10 cellular contexts compared by ENCODE assay signal in genomic region chr22:28911777-28912669, GRCh38. TPM values are rescaled to one million over a fixed set of nuclear protein-coding genes. Genes with fewer than 3 reads are reported as not detected.
DNase-seq lines count a peak whose midpoint lies in the region; ATAC-seq and TF ChIP-seq lines count a peak whose summit lies in the region.
"Had no signal": no experiment of that assay in that cellular context is flagged by ENCODE, and none has a peak within 500 bp of the region (broad histone marks: within the 10 kb centered on the region; RNA-seq: fewer than 3 reads in every experiment).

No MANE protein-coding gene starts in this region.

- H3K4me1 ChIP-seq in liver (ENCODE audit: control insufficient read depth in 4 of 4, insufficient read depth in 4 of 4, low read length in 3 of 4), result peaks cover 6 to 35% (median 21%) of the 10 kb centered on the region in 4 donors
- no peaks in the 10 kb centered on the region for H3K4me1 ChIP-seq in naive thymus-derived CD4-positive, alpha-beta T cell (ENCODE audit: control insufficient read depth in 2 of 2, insufficient read depth in 2 of 2, low read length in 2 of 2)

- intact Hi-C loops in naive thymus-derived CD4-positive, alpha-beta T cell (cut with micrococcal nuclease), result no loop called here

- no peak overlapping the region for H3K9ac ChIP-seq in liver (ENCODE audit: low read depth in 1 of 2, low read length in 2 of 2)

- H3K4me1 Mint-ChIP-seq in naive thymus-derived CD4-positive, alpha-beta T cell, result peaks cover 0 to 21% (median 4%) of the 10 kb centered on the region in 7 donors

- H3K9me3 ChIP-seq in liver (ENCODE audit: control insufficient read depth in 4 of 4, low read length in 3 of 4), result no peaks in the 10 kb centered on the region
- no peaks in the 10 kb centered on the region for H3K9me3 ChIP-seq in naive thymus-derived CD4-positive, alpha-beta T cell (ENCODE audit: control insufficient read depth in 2 of 3, low read length in 3 of 3)

- peaks cover 5 to 69% (median 8%) of the 10 kb centered on the region in 5 donors for H3K27me3 Mint-ChIP-seq in naive thymus-derived CD4-positive, alpha-beta T cell

- whole genome bisulfite sequencing in liver, result 43% methylated on average over 10 of the region's 10 CpGs

- peak overlapping the region; percentile 12 to 31 for H3K27ac ChIP-seq in liver (ENCODE audit: low read depth in 1 of 2, low read length in 2 of 2)
- no peak overlapping the region for H3K27ac ChIP-seq in naive thymus-derived CD4-positive, alpha-beta T cell (ENCODE audit: low read depth, low read length)
- H3K27ac ChIP-seq: RWPE1 had no signal

- H3K27ac Mint-ChIP-seq in naive thymus-derived CD4-positive, alpha-beta T cell, result no peak overlapping the region

- DNase-seq in HEK293T (ENCODE audit: extremely low spot score) (no peak), cardiac fibroblast (ENCODE audit: low read depth in 2 of 2) (peak; percentile 32 to 62), superior temporal gyrus (ENCODE audit: extremely low spot score) (peak; percentile 52), DMS153 (lab: John Stamatoyannopoulos, UW) (no peak), HK-2 (ENCODE audit: unreplicated experiment) (no peak), Kasumi-1 (lab: John Stamatoyannopoulos, UW) (no peak)
- DNase-seq in naive thymus-derived CD4-positive, alpha-beta T cell, result no peak
- DNase-seq: H7 had no signal

- H3K4me3 Mint-ChIP-seq in naive thymus-derived CD4-positive, alpha-beta T cell, result no peak overlapping the region

- H3K36me3 Mint-ChIP-seq in naive thymus-derived CD4-positive, alpha-beta T cell, result peaks cover 0 to 5% (median 3%) of the 10 kb centered on the region in 5 donors

- no peaks in the 10 kb centered on the region for H3K27me3 ChIP-seq in liver (ENCODE audit: control insufficient read depth in 4 of 4, insufficient read depth in 4 of 4, low read length in 3 of 4)
- no peaks in the 10 kb centered on the region for H3K27me3 ChIP-seq in naive thymus-derived CD4-positive, alpha-beta T cell (ENCODE audit: control insufficient read depth in 2 of 2, insufficient read depth in 2 of 2, low read length in 2 of 2)

- no peaks in the 10 kb centered on the region for H3K36me3 ChIP-seq in liver (ENCODE audit: control insufficient read depth in 4 of 4, insufficient read depth in 3 of 4, low read depth in 1 of 4, low read length in 3 of 4)
- H3K36me3 ChIP-seq in naive thymus-derived CD4-positive, alpha-beta T cell (ENCODE audit: control insufficient read depth in 2 of 3, insufficient read depth in 3 of 3, low read length in 3 of 3), result no peaks in the 10 kb centered on the region

- H3K9me3 Mint-ChIP-seq in naive thymus-derived CD4-positive, alpha-beta T cell, result no peaks in the 10 kb centered on the region

- no peak for ATAC-seq in naive thymus-derived CD4-positive, alpha-beta T cell

- POLR2A ChIA-PET in HEK293T (lab: Yijun Ruan, JAX), result interaction anchor here (0.8 kb wide), 1 partner anchor 9 kb away, joined by 3 read pairs; no protein-coding TSS in a partner anchor
- POLR2A ChIA-PET in naive thymus-derived CD4-positive, alpha-beta T cell (lab: Charles Lee), result no interaction called here

- TF ChIP-seq CTCF in cardiac fibroblast (IDR thresholded peaks at IDR 0.05; ENCODE audit: low read depth, low read length) (no peak), liver (IDR thresholded peaks at IDR 0.05; ENCODE audit: low read depth, low read length, missing input control) (no peak)

- H3K4me3 ChIP-seq in cardiac fibroblast (replicated peaks in 1 of 2; ENCODE audit: low read depth in 2 of 2, low read length in 2 of 2), result no peak overlapping the region
- no peak overlapping the region for H3K4me3 ChIP-seq in liver (ENCODE audit: low read depth in 1 of 3, low read length in 3 of 3)
- no peak overlapping the region for H3K4me3 ChIP-seq in naive thymus-derived CD4-positive, alpha-beta T cell (ENCODE audit: low read length)

- CTCF ChIA-PET in HEK293T (lab: Yijun Ruan, JAX), result interaction anchor here (1.2 kb wide), 1 partner anchor 242 kb away, joined by 5 read pairs; no protein-coding TSS in a partner anchor
- CTCF ChIA-PET in naive thymus-derived CD4-positive, alpha-beta T cell (lab: Charles Lee), result no interaction called here

- peak; percentile 37 to 46 for TF ChIP-seq RAD21 in liver (IDR thresholded peaks at IDR 0.05)

TF ChIP-seq in HEK293T, 16 proteins besides CTCF, POLR2A, EP300 and RAD21:
- TF ChIP-seq PKNOX1 (IDR thresholded peaks at IDR 0.05) (peak; percentile 50; the same call in 1 of the 2 replicates), CTBP1 (IDR thresholded peaks at IDR 0.05; ENCODE audit: borderline replicate concordance) (no peak), BHLHE40 (IDR thresholded peaks at IDR 0.05; ENCODE audit: borderline replicate concordance) (no peak)

TF ChIP-seq in liver, 16 proteins besides CTCF, POLR2A, EP300 and RAD21:
- TF ChIP-seq, protein P1, sequence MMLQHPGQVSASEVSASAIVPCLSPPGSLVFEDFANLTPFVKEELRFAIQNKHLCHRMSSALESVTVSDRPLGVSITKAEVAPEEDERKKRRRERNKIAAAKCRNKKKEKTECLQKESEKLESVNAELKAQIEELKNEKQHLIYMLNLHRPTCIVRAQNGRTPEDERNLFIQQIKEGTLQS (IDR thresholded peaks at IDR 0.05), result peak; percentile 28
- peak; percentile 23 for TF ChIP-seq ZBTB33 (IDR thresholded peaks at IDR 0.05)
- peak; percentile 93 for TF ChIP-seq YY1 (IDR thresholded peaks at IDR 0.05)
- TF ChIP-seq, protein P2, sequence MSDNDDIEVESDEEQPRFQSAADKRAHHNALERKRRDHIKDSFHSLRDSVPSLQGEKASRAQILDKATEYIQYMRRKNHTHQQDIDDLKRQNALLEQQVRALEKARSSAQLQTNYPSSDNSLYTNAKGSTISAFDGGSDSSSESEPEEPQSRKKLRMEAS (IDR thresholded peaks at IDR 0.05), result peak; percentile 70
- TF ChIP-seq GABPA (IDR thresholded peaks at IDR 0.05 in 1 of 2, conservative IDR thresholded peaks at IDR 0.05 in 1 of 2), result no peak
- peak in 1 of 2 donors; percentile 57 for TF ChIP-seq JUND (IDR thresholded peaks at IDR 0.05)
- TF ChIP-seq RXRA (IDR thresholded peaks at IDR 0.05), result peak; percentile 55 to 70
- TF ChIP-seq HNF4A (conservative IDR thresholded peaks at IDR 0.05), result peak; percentile 44 to 63
- TF ChIP-seq EGR1 (IDR thresholded peaks at IDR 0.05; ENCODE audit: low read depth in 2 of 2), result peak in 1 of 2 donors; percentile 62
- TF ChIP-seq FOXA2 (IDR thresholded peaks at IDR 0.05), result peak; percentile 51
- TF ChIP-seq NR2F2 (IDR thresholded peaks at IDR 0.05), result no peak

RNA-seq across cellular contexts. Expression of gene ZNRF3, which starts 28.7 kb away (rescaled TPM):
- 1 to 10 TPM; 5.0 to 5.9 TPM for total RNA-seq in liver
- 1 to 10 TPM; 2.2 to 4.4 TPM for polyA plus RNA-seq in liver
- total RNA-seq in naive thymus-derived CD4-positive, alpha-beta T cell, result under 1 TPM; 0.59 to 0.98 (median 0.70) TPM
- polyA plus RNA-seq in naive thymus-derived CD4-positive, alpha-beta T cell, result under 1 TPM; 0.22 to 0.62 TPM

Comparison
In these comparisons a context has a peak if more than half of its experiments do, and no peak if none do; other contexts are left out.
1. DNase-seq: peak in cardiac fibroblast (2 of 2) and superior temporal gyrus (single experiment); none in HEK293T (single experiment), DMS153 (single experiment), naive thymus-derived CD4-positive, alpha-beta T cell (0 of 9), HK-2 (single experiment) and Kasumi-1 (0 of 2).